Comparison of ENCODE assay signal across 12 cellular contexts in genomic region chr22:37731804-37732471, GRCh38. TPM values are rescaled to one million over a fixed set of nuclear protein-coding genes. Genes with fewer than 3 reads are reported as not detected.
DNase-seq lines count a peak whose midpoint lies in the region; ATAC-seq, FAIRE-seq and TF ChIP-seq lines count a peak whose summit lies in the region.
"Had no signal": no experiment of that assay in that cellular context is flagged by ENCODE, and none has a peak within 500 bp of the region (broad histone marks: within the 10 kb centered on the region; RNA-seq: fewer than 3 reads in every experiment).

No MANE protein-coding gene starts in this region.

- H3K4me2 ChIP-seq in Loucy (ENCODE audit: low read depth, low read length, poor library complexity, severe bottlenecking) (no peak overlapping the region), astrocyte (ENCODE audit: low read length) (no peak overlapping the region)

- H3K4me3 ChIP-seq in Loucy (ENCODE audit: low read length, poor library complexity, severe bottlenecking) (no peak overlapping the region), astrocyte (ENCODE audit: insufficient read depth, low read depth, low read length) (no peak overlapping the region)
- no peak overlapping the region for H3K4me3 ChIP-seq in naive thymus-derived CD4-positive, alpha-beta T cell (ENCODE audit: low read length)
- H3K4me3 ChIP-seq: tibial artery had no signal

- no peak overlapping the region for H3K27ac Mint-ChIP-seq in astrocyte (ENCODE audit: unreplicated experiment)
- H3K27ac Mint-ChIP-seq in naive thymus-derived CD4-positive, alpha-beta T cell: peak overlapping the region in 2 of 9 donors; percentile 20 to 28
- H3K27ac Mint-ChIP-seq: activated CD4-positive, alpha-beta memory T cell treated with anti-CD3 and anti-CD28 coated beads for 36 hours had no signal

- H3K27ac ChIP-seq in astrocyte (ENCODE audit: low read depth, low read length): no peak overlapping the region
- no peak overlapping the region for H3K27ac ChIP-seq in naive thymus-derived CD4-positive, alpha-beta T cell (ENCODE audit: low read depth, low read length)
- H3K27ac ChIP-seq: tibial artery had no signal

- H3K9ac ChIP-seq in Loucy (ENCODE audit: low read depth, low read length, poor library complexity, severe bottlenecking) (no peak overlapping the region), astrocyte (ENCODE audit: low read length) (no peak overlapping the region)

- no peaks in the 10 kb centered on the region for H3K27me3 Mint-ChIP-seq in astrocyte (ENCODE audit: low read depth, unreplicated experiment)
- H3K27me3 Mint-ChIP-seq in naive thymus-derived CD4-positive, alpha-beta T cell: no peaks in the 10 kb centered on the region
- H3K27me3 Mint-ChIP-seq: activated CD4-positive, alpha-beta memory T cell treated with anti-CD3 and anti-CD28 coated beads for 36 hours had no signal

- no peaks in the 10 kb centered on the region for H3K27me3 ChIP-seq in Loucy (ENCODE audit: insufficient read depth, low read length, poor library complexity, severe bottlenecking)
- no peaks in the 10 kb centered on the region for H3K27me3 ChIP-seq in astrocyte (ENCODE audit: insufficient read depth, low read length)
- no peaks in the 10 kb centered on the region for H3K27me3 ChIP-seq in naive thymus-derived CD4-positive, alpha-beta T cell (ENCODE audit: control insufficient read depth in 2 of 2, insufficient read depth in 2 of 2, low read length in 2 of 2)
- H3K27me3 ChIP-seq: tibial artery had no signal

- H2AFZ ChIP-seq in Loucy (ENCODE audit: low read length) (peak overlapping the region; percentile 64; the same call in 1 of the 2 replicates), astrocyte (ENCODE audit: low read depth, low read length) (no peak overlapping the region)

- POLR2A ChIA-PET in naive thymus-derived CD4-positive, alpha-beta T cell (lab: Charles Lee): interaction anchor here (0.6 kb wide), 1 partner anchor 34 kb away, joined by 3 read pairs; no protein-coding TSS in a partner anchor

- no peak for FAIRE-seq in astrocyte (lab: Jason Lieb, UNC)

- H3K9me3 Mint-ChIP-seq in astrocyte (ENCODE audit: unreplicated experiment): no peaks in the 10 kb centered on the region
- no peaks in the 10 kb centered on the region for H3K9me3 Mint-ChIP-seq in naive thymus-derived CD4-positive, alpha-beta T cell
- H3K9me3 Mint-ChIP-seq: activated CD4-positive, alpha-beta memory T cell treated with anti-CD3 and anti-CD28 coated beads for 36 hours had no signal

- peak; percentile 26 for DNase-seq in DMS153 treated with DMSO at 0.1 percent for 48 hours (lab: John Stamatoyannopoulos, UW; ENCODE audit: unreplicated experiment)
- no peak for DNase-seq in astrocyte (ENCODE audit: low read depth)
- DNase-seq in naive thymus-derived CD4-positive, alpha-beta T cell: no peak
- no peak for DNase-seq in T-helper 1 cell
- no peak for DNase-seq in posterior vena cava (ENCODE audit: low spot score)
- DNase-seq in activated T-cell treated with anti-CD3 and anti-CD28 coated beads, Interleukin-2, amount 50 U/mL, for 1 hour: no peak
- DNase-seq: activated CD4-positive, alpha-beta memory T cell treated with anti-CD3 and anti-CD28 coated beads for 36 hours; anterior cingulate cortex; DMS 273 treated with DMSO at 0.1 percent for 48 hours; tibial artery had no signal

- CTCF ChIA-PET in naive thymus-derived CD4-positive, alpha-beta T cell (lab: Charles Lee): interaction anchor here (0.7 kb wide), 1 partner anchor 301 kb away, joined by 3 read pairs; no protein-coding TSS in a partner anchor

- no peaks in the 10 kb centered on the region for H3K4me1 Mint-ChIP-seq in astrocyte (ENCODE audit: low read depth, unreplicated experiment)
- no peaks in the 10 kb centered on the region for H3K4me1 Mint-ChIP-seq in naive thymus-derived CD4-positive, alpha-beta T cell

- no peaks in the 10 kb centered on the region for H3F3A ChIP-seq in Loucy (ENCODE audit: low read depth)

- H3K9me2 ChIP-seq in Loucy (replicated peaks; ENCODE audit: low read depth, low read length): no peaks in the 10 kb centered on the region

- no peaks in the 10 kb centered on the region for H3K4me1 ChIP-seq in Loucy (ENCODE audit: insufficient read depth, low read length, poor library complexity, severe bottlenecking)
- no peaks in the 10 kb centered on the region for H3K4me1 ChIP-seq in astrocyte (ENCODE audit: insufficient read depth, low read length)
- no peaks in the 10 kb centered on the region for H3K4me1 ChIP-seq in naive thymus-derived CD4-positive, alpha-beta T cell (ENCODE audit: control insufficient read depth in 2 of 2, insufficient read depth in 2 of 2, low read length in 2 of 2)

- H3K79me2 ChIP-seq in Loucy (ENCODE audit: insufficient read depth, low read length) (no peaks in the 10 kb centered on the region), astrocyte (ENCODE audit: insufficient read depth, low read length) (no peaks in the 10 kb centered on the region)

- H3K36me3 ChIP-seq in Loucy (ENCODE audit: insufficient read depth, low read length) (no peaks in the 10 kb centered on the region), astrocyte (ENCODE audit: insufficient read depth, low read length) (no peaks in the 10 kb centered on the region)
- no peaks in the 10 kb centered on the region for H3K36me3 ChIP-seq in naive thymus-derived CD4-positive, alpha-beta T cell (ENCODE audit: control insufficient read depth in 2 of 3, insufficient read depth in 3 of 3, low read length in 3 of 3)
- H3K36me3 ChIP-seq: tibial artery had no signal

- peak; percentile 65 for ATAC-seq in naive thymus-derived CD4-positive, alpha-beta T cell
- ATAC-seq in GM18867 (IDR thresholded peaks at IDR 0.05; ENCODE audit: unreplicated experiment): no peak

- H3K9me3 ChIP-seq in Loucy (ENCODE audit: insufficient read depth, low read depth, low read length) (no peaks in the 10 kb centered on the region), astrocyte (ENCODE audit: insufficient read depth, low read depth, low read length) (no peaks in the 10 kb centered on the region)
- H3K9me3 ChIP-seq in naive thymus-derived CD4-positive, alpha-beta T cell (ENCODE audit: control insufficient read depth in 2 of 3, low read length in 3 of 3): no peaks in the 10 kb centered on the region
- H3K9me3 ChIP-seq: tibial artery had no signal

- H4K20me1 ChIP-seq in Loucy (ENCODE audit: insufficient read depth, low read length, poor library complexity, severe bottlenecking) (no peaks in the 10 kb centered on the region), astrocyte (ENCODE audit: insufficient read depth, low read length) (no peaks in the 10 kb centered on the region)

- peak overlapping the region; percentile 62 for H3K4me3 Mint-ChIP-seq in astrocyte (ENCODE audit: unreplicated experiment)
- no peak overlapping the region for H3K4me3 Mint-ChIP-seq in naive thymus-derived CD4-positive, alpha-beta T cell
- H3K4me3 Mint-ChIP-seq: activated CD4-positive, alpha-beta memory T cell treated with anti-CD3 and anti-CD28 coated beads for 36 hours had no signal

- intact Hi-C loops in naive thymus-derived CD4-positive, alpha-beta T cell (cut with micrococcal nuclease): no loop called here
- intact Hi-C loops in posterior vena cava (cut with DNase I): no loop called here

- H3K36me3 Mint-ChIP-seq in astrocyte (ENCODE audit: low read depth, unreplicated experiment): peaks cover 1% of the 10 kb centered on the region
- no peaks in the 10 kb centered on the region for H3K36me3 Mint-ChIP-seq in naive thymus-derived CD4-positive, alpha-beta T cell
- H3K36me3 Mint-ChIP-seq: activated CD4-positive, alpha-beta memory T cell treated with anti-CD3 and anti-CD28 coated beads for 36 hours had no signal

- TF ChIP-seq CTCF in Loucy (conservative IDR thresholded peaks at IDR 0.05; ENCODE audit: low read length) (0 out of 2 replicates have a peak, but pooled peaks have one; percentile 14), astrocyte (IDR thresholded peaks at IDR 0.05; ENCODE audit: insufficient read depth, low read depth, low read length) (no peak)

RNA-seq across cellular contexts. Expression of gene TRIOBP, which starts 35.1 kb away (rescaled TPM):
- total RNA-seq in astrocyte: 40.6 and 41.5 TPM in 2 replicates
- total RNA-seq in naive thymus-derived CD4-positive, alpha-beta T cell: 10 to 100 TPM; 15.0 to 43.0 (median 25.7) TPM
- 10 to 100 TPM in 1 of 2 donors, 1 to 10 TPM in 1; 6.7 to 15.4 TPM for polyA plus RNA-seq in naive thymus-derived CD4-positive, alpha-beta T cell
- 10 to 100 TPM; 93.8 to 95.8 TPM for total RNA-seq in posterior vena cava

RNA-seq across cellular contexts. Expression of gene NOL12, which starts 45.8 kb away (rescaled TPM):
- 17.9 and 18.1 TPM in 2 replicates for total RNA-seq in astrocyte
- 10 to 100 TPM; 32.8 to 52.5 (median 45.3) TPM for total RNA-seq in naive thymus-derived CD4-positive, alpha-beta T cell
- 10 to 100 TPM; 42.7 to 48.6 TPM for polyA plus RNA-seq in naive thymus-derived CD4-positive, alpha-beta T cell
- total RNA-seq in posterior vena cava: 10 to 100 TPM; 12.0 to 13.8 TPM

RNA-seq across cellular contexts. Expression of gene LGALS1, which starts 56.5 kb away (rescaled TPM):
- total RNA-seq in astrocyte (240 and 260 TPM in 2 replicates), posterior vena cava (1,000 to 10,000 TPM; 1,140 to 1,213 TPM)
- 100 to 1,000 TPM in 2 of 5 experiments, 10 to 100 TPM in 3; 23.6 to 969 (median 54.4) TPM for total RNA-seq in naive thymus-derived CD4-positive, alpha-beta T cell
- 10 to 100 TPM; 22.9 to 30.5 TPM for polyA plus RNA-seq in naive thymus-derived CD4-positive, alpha-beta T cell
